8 cellular contexts compared by ENCODE assay signal in genomic region chr5:172833372-172833690, GRCh38. TPM values are rescaled to one million over a fixed set of nuclear protein-coding genes. Genes with fewer than 3 reads are reported as not detected.
DNase-seq lines count a peak whose midpoint lies in the region; ATAC-seq and TF ChIP-seq lines count a peak whose summit lies in the region.

No MANE protein-coding gene starts in this region.

- H3K36me3 Mint-ChIP-seq in stimulated activated naive CD8-positive, alpha-beta T cell treated with anti-CD3 and anti-CD28 coated beads, Interleukin-15, Interleukin-2, amounts not matched to agents 100 ng/mL and 50 ng/mL, for 24 hours (ENCODE audit: low read depth), result no peaks in the 10 kb centered on the region
- H3K36me3 Mint-ChIP-seq in central memory CD8-positive, alpha-beta T cell (ENCODE audit: insufficient read depth), result peaks cover 4% of the 10 kb centered on the region

- intact Hi-C loops in vagina (cut with DNase I), result no loop called here

- H3K27me3 ChIP-seq in muscle layer of duodenum (ENCODE audit: low read depth, low read length) (no peaks in the 10 kb centered on the region), vagina (no peaks in the 10 kb centered on the region)

- no peak for TF ChIP-seq CTCF in vagina (IDR thresholded peaks at IDR 0.05)

- H3K27ac ChIP-seq in muscle layer of duodenum (ENCODE audit: low read length) (peak overlapping the region; percentile 46), vagina (peak overlapping the region; percentile 91)

- no peak overlapping the region for H3K27ac Mint-ChIP-seq in stimulated activated naive CD8-positive, alpha-beta T cell treated with anti-CD3 and anti-CD28 coated beads, Interleukin-15, Interleukin-2, amounts not matched to agents 100 ng/mL and 50 ng/mL, for 24 hours
- H3K27ac Mint-ChIP-seq in central memory CD8-positive, alpha-beta T cell (ENCODE audit: low read depth), result peak overlapping the region; percentile 93

- peaks cover 42% of the 10 kb centered on the region for H3K4me1 Mint-ChIP-seq in stimulated activated naive CD8-positive, alpha-beta T cell treated with anti-CD3 and anti-CD28 coated beads, Interleukin-15, Interleukin-2, amounts not matched to agents 100 ng/mL and 50 ng/mL, for 24 hours (ENCODE audit: low read depth)
- peaks cover 32% of the 10 kb centered on the region for H3K4me1 Mint-ChIP-seq in central memory CD8-positive, alpha-beta T cell

- peak overlapping the region in 1 of 2 donors; percentile 76 for H3K4me3 ChIP-seq in muscle layer of duodenum (ENCODE audit: low read depth in 1 of 2, low read length in 2 of 2)
- peak overlapping the region; percentile 89 to 95 for H3K4me3 ChIP-seq in vagina

- no peak for ATAC-seq in stimulated activated naive CD8-positive, alpha-beta T cell treated with anti-CD3 and anti-CD28 coated beads, Interleukin-15, Interleukin-2, amounts not matched to agents 100 U/mL and 50 U/mL, for 24 hours
- ATAC-seq in central memory CD8-positive, alpha-beta T cell (replicated peaks; ENCODE audit: extremely low read depth, poor library complexity, severe bottlenecking), result no peak
- ATAC-seq in GM19351 (IDR thresholded peaks at IDR 0.05; ENCODE audit: unreplicated experiment) (no peak), HG03139 (IDR thresholded peaks at IDR 0.05; ENCODE audit: unreplicated experiment) (no peak)

- no peaks in the 10 kb centered on the region for H3K9me3 ChIP-seq in muscle layer of duodenum (ENCODE audit: control insufficient read depth in 1 of 2, low read length in 2 of 2)
- H3K9me3 ChIP-seq in vagina, result no peaks in the 10 kb centered on the region

- no peaks in the 10 kb centered on the region for H3K27me3 Mint-ChIP-seq in stimulated activated naive CD8-positive, alpha-beta T cell treated with anti-CD3 and anti-CD28 coated beads, Interleukin-15, Interleukin-2, amounts not matched to agents 100 ng/mL and 50 ng/mL, for 24 hours
- H3K27me3 Mint-ChIP-seq in central memory CD8-positive, alpha-beta T cell, result no peaks in the 10 kb centered on the region

- DNase-seq in stimulated activated naive CD8-positive, alpha-beta T cell treated with anti-CD3 and anti-CD28 coated beads, Interleukin-15, Interleukin-2, amounts not matched to agents 100 U/mL and 50 U/mL, for 24 hours, result no peak
- no peak for DNase-seq in central memory CD8-positive, alpha-beta T cell (ENCODE audit: low spot score in 2 of 2)
- DNase-seq in vagina (ENCODE audit: extremely low spot score in 2 of 2) (no peak), Kasumi-1 (lab: John Stamatoyannopoulos, UW) (no peak)

- TF ChIP-seq POLR2A in vagina (IDR thresholded peaks at IDR 0.05), result no peak

- H3K4me1 ChIP-seq in muscle layer of duodenum (ENCODE audit: control insufficient read depth in 1 of 2, insufficient read depth in 2 of 2, low read length in 2 of 2) (peaks cover 25 to 32% of the 10 kb centered on the region in 2 donors), vagina (peaks cover 43% of the 10 kb centered on the region)

- H3K36me3 ChIP-seq in muscle layer of duodenum (ENCODE audit: control insufficient read depth in 1 of 2, insufficient read depth in 2 of 2, low read length in 2 of 2) (no peaks in the 10 kb centered on the region), vagina (no peaks in the 10 kb centered on the region)

- peak overlapping the region; percentile 82 for H3K4me3 Mint-ChIP-seq in stimulated activated naive CD8-positive, alpha-beta T cell treated with anti-CD3 and anti-CD28 coated beads, Interleukin-15, Interleukin-2, amounts not matched to agents 100 ng/mL and 50 ng/mL, for 24 hours
- peak overlapping the region; percentile 84 for H3K4me3 Mint-ChIP-seq in central memory CD8-positive, alpha-beta T cell

- no peaks in the 10 kb centered on the region for H3K9me3 Mint-ChIP-seq in stimulated activated naive CD8-positive, alpha-beta T cell treated with anti-CD3 and anti-CD28 coated beads, Interleukin-15, Interleukin-2, amounts not matched to agents 100 ng/mL and 50 ng/mL, for 24 hours
- H3K9me3 Mint-ChIP-seq in central memory CD8-positive, alpha-beta T cell, result no peaks in the 10 kb centered on the region

RNA-seq across cellular contexts. Expression of gene ERGIC1, which starts 0.7 kb away (rescaled TPM):
- 97.2 TPM for total RNA-seq in vagina
